Comparison of ENCODE assay signal across 8 cellular contexts in the genomic region with DNA sequence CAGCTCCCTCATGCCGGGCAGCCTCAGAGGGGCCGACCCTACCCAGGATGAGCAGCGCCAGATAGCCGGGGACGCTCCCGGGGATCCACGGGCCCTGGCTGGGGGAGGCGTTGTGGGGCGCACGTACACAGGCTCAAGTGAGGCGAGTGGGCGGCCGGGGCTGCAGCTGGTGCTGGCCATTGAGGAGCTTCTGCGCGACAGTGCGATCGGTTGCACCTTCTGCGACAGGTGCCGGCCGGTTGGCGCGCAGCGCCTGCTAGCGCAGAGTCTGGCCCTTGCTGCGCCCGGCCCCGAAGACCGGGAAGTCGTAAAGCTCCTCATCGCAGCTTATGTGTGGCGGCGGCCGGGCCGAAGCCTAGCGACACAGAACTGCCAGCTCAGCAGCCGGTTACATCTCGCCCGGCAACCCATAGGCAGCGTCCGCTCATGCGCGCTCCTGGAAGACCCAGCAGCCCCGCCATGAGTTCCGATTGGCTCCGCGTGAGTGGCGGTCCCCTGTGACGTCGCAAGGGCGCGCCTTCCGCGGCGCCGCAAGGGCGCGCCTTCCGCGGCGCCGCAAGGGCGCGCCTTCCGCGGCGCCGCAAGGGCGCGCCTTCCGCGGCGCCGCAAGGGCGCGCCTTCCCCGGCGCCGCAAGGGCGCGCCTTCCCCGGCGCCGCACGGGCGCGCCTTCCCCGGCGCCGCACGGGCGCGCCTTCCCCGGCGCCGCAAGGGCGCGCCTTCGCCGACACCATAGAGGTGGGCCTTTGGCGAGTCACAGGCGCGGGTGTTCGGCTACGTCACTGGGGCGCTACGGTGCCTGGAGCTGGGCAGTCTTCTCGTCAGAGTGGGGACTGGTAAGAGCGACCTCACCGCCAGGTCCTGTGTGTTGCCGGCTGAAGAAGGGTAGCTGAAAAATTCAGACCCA.
DNase-seq lines count a peak whose midpoint lies in the region; ATAC-seq lines count a peak whose summit lies in the region.
"Not testable (repeated sequence)": the region's sequence is repeated elsewhere in the genome, so short reads cannot be mapped to it uniquely, and the experiment has no call there.

No MANE protein-coding gene starts in this region.

- ATAC-seq in GM19455 (IDR thresholded peaks at IDR 0.05; ENCODE audit: unreplicated experiment): peak; percentile 100
- ATAC-seq in HG03558 (IDR thresholded peaks at IDR 0.05; ENCODE audit: extremely low read depth, unreplicated experiment): peak; percentile 98

- H3K4me1 Mint-ChIP-seq in activated CD4-positive, alpha-beta memory T cell treated with anti-CD3 and anti-CD28 coated beads for 36 hours (ENCODE audit: low read depth): not testable (repeated sequence)

- peak overlapping the region; percentile 90 for H3K4me3 Mint-ChIP-seq in activated CD4-positive, alpha-beta memory T cell treated with anti-CD3 and anti-CD28 coated beads for 36 hours

- POLR2A ChIA-PET in activated CD4-positive, alpha-beta memory T cell treated with anti-CD3 and anti-CD28 coated beads for 36 hours (lab: Charles Lee): interaction anchor here (0.8 to 1.2 kb wide), 2 partner anchors 426 to 428 kb away, joined by 3 to 4 read pairs; partner anchors contain the start of gene ZNF25

- peak; percentile 69 for DNase-seq in CMK (ENCODE audit: low read depth)
- DNase-seq in NCI-H774 (lab: John Stamatoyannopoulos, UW): peak; percentile 89
- peak; percentile 95 for DNase-seq in activated CD4-positive, alpha-beta memory T cell treated with anti-CD3 and anti-CD28 coated beads for 36 hours
- DNase-seq in dermis blood vessel endothelial cell: peak; percentile 95
- peak; percentile 95 for DNase-seq in medulla oblongata (ENCODE audit: extremely low spot score)
- DNase-seq in stimulated activated CD4-positive, alpha-beta T cell treated with anti-CD3 and anti-CD28 coated beads, TNF-alpha, amount 100 ng/mL, for 48 hours (ENCODE audit: low read depth in 3 of 3): peak; percentile 81 to 88 (median 85)

- intact Hi-C loops in activated CD4-positive, alpha-beta memory T cell treated with anti-CD3 and anti-CD28 coated beads for 36 hours (cut with micrococcal nuclease): loop anchor here (1.0 to 5.0 kb wide), 5 partner anchors 40 to 545 kb away; partner anchors contain the start of genes ZNF248, ZNF25, ZNF33A and ZNF37A

- H3K9me3 Mint-ChIP-seq in activated CD4-positive, alpha-beta memory T cell treated with anti-CD3 and anti-CD28 coated beads for 36 hours: not testable (repeated sequence)

- H3K27me3 Mint-ChIP-seq in activated CD4-positive, alpha-beta memory T cell treated with anti-CD3 and anti-CD28 coated beads for 36 hours: not testable (repeated sequence)

- CTCF ChIA-PET in activated CD4-positive, alpha-beta memory T cell treated with anti-CD3 and anti-CD28 coated beads for 36 hours (lab: Charles Lee): interaction anchor here (2.6 kb wide), 1 partner anchor 426 kb away, joined by 8 read pairs; the partner anchor contains the start of gene ZNF25

- not testable (repeated sequence) for H3K36me3 Mint-ChIP-seq in activated CD4-positive, alpha-beta memory T cell treated with anti-CD3 and anti-CD28 coated beads for 36 hours

- peak overlapping the region; percentile 98 for H3K27ac Mint-ChIP-seq in activated CD4-positive, alpha-beta memory T cell treated with anti-CD3 and anti-CD28 coated beads for 36 hours

Comparison
In these comparisons a context has a peak if more than half of its experiments do, and no peak if none do; other contexts are left out.
1. Peak in every context shown above with its lines: DNase-seq and ATAC-seq.